Comparison of ENCODE assay signal across 3 cellular contexts in the genomic region with DNA sequence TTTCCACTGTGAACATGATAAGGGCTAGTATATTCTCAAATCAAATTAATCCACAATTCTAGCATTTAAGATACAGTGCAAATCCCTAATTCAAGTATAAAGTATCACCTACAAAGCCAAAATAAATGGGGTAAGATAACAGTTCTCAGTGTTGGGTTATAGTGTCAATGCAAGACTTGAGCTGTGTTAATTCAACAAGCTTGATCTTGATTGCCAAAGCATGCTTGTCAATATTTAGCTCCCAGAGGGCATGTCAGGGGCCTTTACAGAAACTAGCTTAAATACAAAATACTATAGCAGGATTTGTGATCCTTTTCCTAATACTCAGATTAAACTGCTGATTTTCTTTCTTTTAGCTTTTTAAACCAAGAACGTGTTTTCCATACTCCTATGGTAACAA.
"Had no signal": no experiment of that assay in that cellular context is flagged by ENCODE, and none has a peak within 500 bp of the region (broad histone marks: within the 10 kb centered on the region; RNA-seq: fewer than 3 reads in every experiment).

No MANE protein-coding gene starts in this region.

- H3K4me2 ChIP-seq: GM23338 had no signal

- DNase-seq: H9, HCEC 1CT had no signal

- H3K4me3 ChIP-seq: GM23338 had no signal

- H2AFZ ChIP-seq: GM23338 had no signal

- ATAC-seq: GM23338 had no signal
